ENCODE assay signal across 11 cellular contexts in genomic region chr17:15265131-15265530, GRCh38. TPM values are rescaled to one million over a fixed set of nuclear protein-coding genes. Genes with fewer than 3 reads are reported as not detected.
A peak's percentile ranks its signal among the peaks of the same experiment; 100 is the strongest.
DNase-seq lines count a peak whose midpoint lies in the region; TF ChIP-seq lines count a peak whose summit lies in the region.
"Had no signal": no experiment of that assay in that cellular context is flagged by ENCODE, and none has a peak within 500 bp of the region (broad histone marks: within the 10 kb centered on the region; RNA-seq: fewer than 3 reads in every experiment).

PMP22 (minus strand) TSS chr17:15265326; CDS start chr17:15260727, 4,599 bp downstream.

- peaks cover 41% of the 10 kb centered on the region for H3K27me3 Mint-ChIP-seq in neural progenitor cell (ENCODE audit: insufficient read depth, low read depth)

- WGBS in thyroid gland, 2 donors = 69 to 73% methylated on average over 6 of the region's 6 CpGs

- H3K79me2 ChIP-seq in neural progenitor cell (ENCODE audit: low read depth) = no peaks in the 10 kb centered on the region

- H3K4me2 ChIP-seq in neural progenitor cell = no peak within 1 kb of the TSS

- no peaks in the 10 kb centered on the region for H3K36me3 Mint-ChIP-seq in neural progenitor cell

- H3K4me1 ChIP-seq in mucosa of rectum (ENCODE audit: control insufficient read depth in 2 of 2, insufficient read depth in 2 of 2, low read length in 2 of 2) = peaks cover 34 to 43% of the 10 kb centered on the region in 2 donors
- H3K4me1 ChIP-seq in thyroid gland = peaks cover 23 to 34% of the 10 kb centered on the region in 2 donors
- peaks cover 8% of the 10 kb centered on the region for H3K4me1 ChIP-seq in neural progenitor cell

- no peak for TF ChIP-seq POLR2A in thyroid gland (IDR thresholded peaks at IDR 0.05)

- H3K9me3 ChIP-seq in mucosa of rectum (ENCODE audit: control insufficient read depth in 2 of 2, low read length in 2 of 2) = no peaks in the 10 kb centered on the region
- H3K9me3 ChIP-seq in thyroid gland = no peaks in the 10 kb centered on the region
- H3K9me3 ChIP-seq in neural progenitor cell (ENCODE audit: low read depth) = no peaks in the 10 kb centered on the region

- H3K27me3 ChIP-seq in mucosa of rectum (ENCODE audit: control insufficient read depth in 2 of 2, insufficient read depth in 2 of 2, low read length in 2 of 2) = no peaks in the 10 kb centered on the region
- no peaks in the 10 kb centered on the region for H3K27me3 ChIP-seq in thyroid gland
- H3K27me3 ChIP-seq in neural progenitor cell = peaks cover 94% of the 10 kb centered on the region

- H3K36me3 ChIP-seq in mucosa of rectum (ENCODE audit: control insufficient read depth in 2 of 2, insufficient read depth in 2 of 2, low read length in 2 of 2) (no peaks in the 10 kb centered on the region), thyroid gland (no peaks in the 10 kb centered on the region), neural progenitor cell (no peaks in the 10 kb centered on the region)

- no peak within 1 kb of the TSS for H3K27ac Mint-ChIP-seq in neural progenitor cell

- peaks cover 20% of the 10 kb centered on the region for H3K4me1 Mint-ChIP-seq in neural progenitor cell

- peaks cover 3% of the 10 kb centered on the region for H4K20me1 ChIP-seq in neural progenitor cell (ENCODE audit: low read depth)

- DNase-seq in NCI-H460 (ENCODE audit: extremely low read depth, low read depth) (no peak), fibroblast of gingiva (ENCODE audit: low read depth) (peak; percentile 62), thyroid gland (no peak), neural progenitor cell (ENCODE audit: low spot score) (no peak), AG08396 (ENCODE audit: low spot score) (no peak)
- no peak for DNase-seq in activated CD8-positive, alpha-beta memory T cell treated with anti-CD3 and anti-CD28 coated beads, Interleukin-2, amount 50 U/mL, for 4 hours
- DNase-seq in activated effector memory CD4-positive, alpha-beta T cell treated with Interleukin-2 at 50 U/mL for 16 hours = no peak
- DNase-seq: DMS79; NCI-H2107; stimulated activated CD4-positive, alpha-beta T cell treated with anti-CD3 and anti-CD28 coated beads, Interleukin-15, amount 100 ng/mL, for 24 hours had no signal

- TF ChIP-seq CTCF in thyroid gland (IDR thresholded peaks at IDR 0.05) = no peak
- no peak for TF ChIP-seq CTCF in neural progenitor cell (IDR thresholded peaks at IDR 0.05)

- H3K9ac ChIP-seq in mucosa of rectum (ENCODE audit: low read depth in 1 of 2, low read length in 2 of 2) (peak within 1 kb of the TSS; percentile 46 to 57), neural progenitor cell (no peak within 1 kb of the TSS)

- H2AFZ ChIP-seq in neural progenitor cell (replicated peaks) = no peak within 1 kb of the TSS

- peak within 1 kb of the TSS; percentile 77 to 78 for H3K4me3 ChIP-seq in mucosa of rectum (ENCODE audit: low read length in 2 of 2)
- H3K4me3 ChIP-seq in thyroid gland (replicated peaks in 1 of 3) = no peak within 1 kb of the TSS
- no peak within 1 kb of the TSS for H3K4me3 ChIP-seq in neural progenitor cell

- peak within 1 kb of the TSS; percentile 57 to 64 for H3K27ac ChIP-seq in mucosa of rectum (ENCODE audit: low read depth in 2 of 2, low read length in 2 of 2)
- peak within 1 kb of the TSS; percentile 92 to 99 (median 95) for H3K27ac ChIP-seq in thyroid gland
- no peak within 1 kb of the TSS for H3K27ac ChIP-seq in neural progenitor cell

- intact Hi-C loops in thyroid gland (cut with DNase I) = loop anchor here (5.0 kb wide), 1 partner anchor 82 kb away; no protein-coding TSS in a partner anchor

- H3K9me3 Mint-ChIP-seq in neural progenitor cell = no peaks in the 10 kb centered on the region

- H3F3A ChIP-seq in neural progenitor cell (ENCODE audit: low read depth) = peaks cover 27% of the 10 kb centered on the region

- no peak within 1 kb of the TSS for H3K4me3 Mint-ChIP-seq in neural progenitor cell

RNA-seq across cellular contexts. Expression of gene PMP22, which starts in this region (rescaled TPM):
- 50.8 and 56.1 TPM in 2 replicates for total RNA-seq in NCI-H460 (2014; rRNA removed; shearing (Covaris generic))
- 27.6 and 32.1 TPM in 2 replicates for polyA plus RNA-seq in NCI-H460 (2014; cell fraction: nucleus; rRNA removed)
- total RNA-seq in thyroid gland = 100 to 1,000 TPM in 2 of 4 donors, 10 to 100 TPM in 2; 61.0 to 254 (median 109) TPM
- 4.3 and 6.5 TPM in 2 replicates for total RNA-seq in neural progenitor cell (ENCODE audit: low replicate concordance)

Comparison
In these comparisons a context has a peak if more than half of its experiments do, and no peak if none do; other contexts are left out.
1. H3K4me3 ChIP-seq: peak in mucosa of rectum (2 of 2); none in thyroid gland (0 of 3) and neural progenitor cell (single experiment).